Comparison of ENCODE assay signal across 14 cellular contexts in genomic region chr18:25467226-25468065, GRCh38.
A peak's percentile ranks its signal among the peaks of the same experiment; 100 is the strongest.
DNase-seq lines count a peak whose midpoint lies in the region; ATAC-seq and TF ChIP-seq lines count a peak whose summit lies in the region.
"Had no signal": no experiment of that assay in that cellular context is flagged by ENCODE, and none has a peak within 500 bp of the region (broad histone marks: within the 10 kb centered on the region; RNA-seq: fewer than 3 reads in every experiment).

No MANE protein-coding gene starts in this region.

- no peaks in the 10 kb centered on the region for H3K36me3 ChIP-seq in gastroesophageal sphincter
- H3K36me3 ChIP-seq in sigmoid colon: no peaks in the 10 kb centered on the region
- H3K36me3 ChIP-seq in uterus: no peaks in the 10 kb centered on the region
- H3K36me3 ChIP-seq in esophagus muscularis mucosa: no peaks in the 10 kb centered on the region
- H3K36me3 ChIP-seq: colonic mucosa had no signal

- TF ChIP-seq EP300 in gastroesophageal sphincter (IDR thresholded peaks at IDR 0.05) (no peak), sigmoid colon (IDR thresholded peaks at IDR 0.05) (no peak), esophagus muscularis mucosa (IDR thresholded peaks at IDR 0.05) (no peak)

- ATAC-seq in gastroesophageal sphincter (peak; percentile 34), HG03442 (IDR thresholded peaks at IDR 0.05; ENCODE audit: unreplicated experiment) (no peak)

- H3K4me1 ChIP-seq in gastroesophageal sphincter: peaks cover 0 to 17% (median 0%) of the 10 kb centered on the region in 3 donors
- H3K4me1 ChIP-seq in sigmoid colon: peaks cover 0 to 59% (median 54%) of the 10 kb centered on the region in 4 donors
- H3K4me1 ChIP-seq in uterus: no peaks in the 10 kb centered on the region
- peaks cover 6 to 26% (median 10%) of the 10 kb centered on the region in 4 donors for H3K4me1 ChIP-seq in esophagus muscularis mucosa
- H3K4me1 ChIP-seq: colonic mucosa had no signal

- WGBS in gastroesophageal sphincter (ENCODE audit: low coverage in 1 of 2), 2 donors: 27 to 42% methylated on average over 5 of the region's 7 CpGs
- WGBS in sigmoid colon, 2 donors: 70 to 84% methylated on average over 7 of the region's 7 CpGs
- WGBS in esophagus muscularis mucosa: 60% methylated on average over 5 of the region's 7 CpGs

- TF ChIP-seq POLR2A in gastroesophageal sphincter (IDR thresholded peaks at IDR 0.05) (no peak), sigmoid colon (IDR thresholded peaks at IDR 0.05) (no peak), uterus (IDR thresholded peaks at IDR 0.05) (no peak), esophagus muscularis mucosa (IDR thresholded peaks at IDR 0.05; ENCODE audit: low read depth) (no peak)

- H3K27ac ChIP-seq in RWPE1 (peak overlapping the region; percentile 22; the same call in 1 of the 2 replicates), gastroesophageal sphincter (peak overlapping the region in 1 of 4 donors; percentile 5), sigmoid colon (peak overlapping the region in 3 of 4 donors; percentile 39 to 69 (median 63)), uterus (no peak overlapping the region), esophagus muscularis mucosa (replicated peaks in 1 of 4) (no peak overlapping the region)
- H3K27ac ChIP-seq: colonic mucosa had no signal

- H3K9me3 ChIP-seq in gastroesophageal sphincter: no peaks in the 10 kb centered on the region
- no peaks in the 10 kb centered on the region for H3K9me3 ChIP-seq in sigmoid colon
- no peaks in the 10 kb centered on the region for H3K9me3 ChIP-seq in uterus
- H3K9me3 ChIP-seq in esophagus muscularis mucosa: no peaks in the 10 kb centered on the region
- H3K9me3 ChIP-seq: colonic mucosa had no signal

- POLR2A ChIA-PET in RWPE1 (lab: Yijun Ruan, JAX; ENCODE audit: low non-redundant PET): no interaction called here

- peak; percentile 23 for DNase-seq in ELR (ENCODE audit: low read depth)
- no peak for DNase-seq in RWPE1 (ENCODE audit: low spot score)
- DNase-seq in sigmoid colon: no peak
- no peak for DNase-seq in uterus
- DNase-seq in esophagus muscularis mucosa (ENCODE audit: extremely low spot score): no peak
- DNase-seq in NCI-H146 (lab: John Stamatoyannopoulos, UW): no peak
- DNase-seq: activated CD4-positive, CD25-positive, alpha-beta regulatory T cell treated with anti-CD3 and anti-CD28 coated beads, Interleukin-2, amount 50 U/mL, for 72 hours; activated effector memory CD4-positive, alpha-beta T cell treated with anti-CD3 and anti-CD28 coated beads, Interleukin-2, amount 50 U/mL, for 16 hours; colonic mucosa; NCI-H2081; SHP77 treated with DMSO at 0.1 percent for 48 hours; stimulated activated CD4-positive, alpha-beta T cell treated with anti-CD3 and anti-CD28 coated beads, Interleukin-12 subunit alpha, Interleukin-12 subunit beta, amount 100 ng/mL, for 4 hours had no signal

- intact Hi-C loops in sigmoid colon (cut with DNase I) (no loop called here), uterus (cut with DNase I; ENCODE audit: low total_unique reads) (no loop called here), esophagus muscularis mucosa (cut with DNase I) (no loop called here)

- H3K4me3 ChIP-seq in gastroesophageal sphincter (no peak overlapping the region), sigmoid colon (no peak overlapping the region), uterus (no peak overlapping the region), esophagus muscularis mucosa (no peak overlapping the region)
- H3K4me3 ChIP-seq: colonic mucosa had no signal

- no peak for TF ChIP-seq CTCF in RWPE1 (conservative IDR thresholded peaks at IDR 0.05; ENCODE audit: low read depth)
- TF ChIP-seq CTCF in gastroesophageal sphincter (IDR thresholded peaks at IDR 0.05): no peak
- no peak for TF ChIP-seq CTCF in sigmoid colon (IDR thresholded peaks at IDR 0.05)
- no peak for TF ChIP-seq CTCF in uterus (IDR thresholded peaks at IDR 0.05)
- no peak for TF ChIP-seq CTCF in esophagus muscularis mucosa (IDR thresholded peaks at IDR 0.05)

- CTCF ChIA-PET in RWPE1 (lab: Yijun Ruan, JAX): interaction anchor here (0.7 kb wide), 1 partner anchor 49 kb away, joined by 4 read pairs; no protein-coding TSS in a partner anchor

- H3K27me3 ChIP-seq in gastroesophageal sphincter: no peaks in the 10 kb centered on the region
- no peaks in the 10 kb centered on the region for H3K27me3 ChIP-seq in sigmoid colon
- H3K27me3 ChIP-seq in uterus: no peaks in the 10 kb centered on the region
- no peaks in the 10 kb centered on the region for H3K27me3 ChIP-seq in esophagus muscularis mucosa
- H3K27me3 ChIP-seq: colonic mucosa had no signal

Comparison
In these comparisons a context has a peak if more than half of its experiments do, and no peak if none do; other contexts are left out.
1. H3K27ac ChIP-seq: peak in RWPE1 (single experiment) and sigmoid colon (3 of 4); none in uterus (0 of 2) and esophagus muscularis mucosa (0 of 4).